In genomic region chr2:46229134-46230063, GRCh38 we compare ENCODE assay signal across 9 cellular contexts.
DNase-seq lines count a peak whose midpoint lies in the region; ATAC-seq and TF ChIP-seq lines count a peak whose summit lies in the region.
"Had no signal": no experiment of that assay in that cellular context is flagged by ENCODE, and none has a peak within 500 bp of the region (broad histone marks: within the 10 kb centered on the region; RNA-seq: fewer than 3 reads in every experiment).

No MANE protein-coding gene starts in this region.

- peaks cover 24% of the 10 kb centered on the region for H3K4me1 ChIP-seq in HUES6 (ENCODE audit: control insufficient read depth, insufficient read depth, low read length)

- no peak overlapping the region for H3K4me3 Mint-ChIP-seq in stimulated activated naive CD8-positive, alpha-beta T cell treated with anti-CD3 and anti-CD28 coated beads, Interleukin-15, amount 100 ng/mL, for 72 hours

- peak overlapping the region; percentile 77 to 86 for H3K27ac Mint-ChIP-seq in stimulated activated naive CD8-positive, alpha-beta T cell treated with anti-CD3 and anti-CD28 coated beads, Interleukin-15, amount 100 ng/mL, for 72 hours

- peaks cover 22% of the 10 kb centered on the region for H3K4me1 Mint-ChIP-seq in stimulated activated naive CD8-positive, alpha-beta T cell treated with anti-CD3 and anti-CD28 coated beads, Interleukin-15, amount 100 ng/mL, for 72 hours

- DNase-seq in GM13977 (ENCODE audit: low spot score) (peak; percentile 38), brain microvascular endothelial cell (peak; percentile 41), HuH-7 (ENCODE audit: low spot score) (no peak), globus pallidus (ENCODE audit: low spot score) (no peak), occipital lobe (lab: John Stamatoyannopoulos, UW) (no peak)
- DNase-seq in stimulated activated naive CD8-positive, alpha-beta T cell treated with anti-CD3 and anti-CD28 coated beads, Interleukin-15, amount 100 ng/mL, for 72 hours: peak in 1 of 2 donors; percentile 13

- peak overlapping the region; percentile 44 for H3K9ac ChIP-seq in HUES6 (ENCODE audit: low read length)

- H3K27me3 ChIP-seq in HUES6 (ENCODE audit: control insufficient read depth, insufficient read depth, low read length) (no peaks in the 10 kb centered on the region), brain microvascular endothelial cell (replicated peaks) (no peaks in the 10 kb centered on the region)

- H3K36me3 ChIP-seq in HUES6 (ENCODE audit: control insufficient read depth, insufficient read depth, low read length) (no peaks in the 10 kb centered on the region), brain microvascular endothelial cell (replicated peaks) (no peaks in the 10 kb centered on the region)

- H3K9me3 Mint-ChIP-seq in stimulated activated naive CD8-positive, alpha-beta T cell treated with anti-CD3 and anti-CD28 coated beads, Interleukin-15, amount 100 ng/mL, for 72 hours: no peaks in the 10 kb centered on the region

- no peaks in the 10 kb centered on the region for H3K9me3 ChIP-seq in HUES6 (ENCODE audit: control insufficient read depth, insufficient read depth, low read depth, low read length)

- ATAC-seq in GM21515 (IDR thresholded peaks at IDR 0.05; ENCODE audit: unreplicated experiment): peak; percentile 57
- peak; percentile 67 for ATAC-seq in stimulated activated naive CD8-positive, alpha-beta T cell treated with anti-CD3 and anti-CD28 coated beads, Interleukin-15, amount 100 ng/mL, for 72 hours

- in situ Hi-C loops in GM13977 (cut with MboI; ENCODE audit: low pct_unique_long_range_greater_than_20kb, low sequenced_read_pairs, unreplicated experiment) (no loop called here), brain microvascular endothelial cell (cut with HindIII; ENCODE audit: low pct_ligation_motif_present, low sequenced_read_pairs) (no loop called here)

- TF ChIP-seq CTCF in GM13977 (IDR thresholded peaks at IDR 0.05; ENCODE audit: extremely low read depth, insufficient read depth, missing control alignments) (no peak), brain microvascular endothelial cell (IDR thresholded peaks at IDR 0.05; ENCODE audit: low read depth, low read length, missing control alignments) (peak; percentile 45)

- peaks cover 8% of the 10 kb centered on the region for H3K27me3 Mint-ChIP-seq in stimulated activated naive CD8-positive, alpha-beta T cell treated with anti-CD3 and anti-CD28 coated beads, Interleukin-15, amount 100 ng/mL, for 72 hours

- no peak overlapping the region; the same call in 1 of the 2 replicates for H3K4me3 ChIP-seq in HUES6 (ENCODE audit: low read depth, low read length)
- no peak overlapping the region for H3K4me3 ChIP-seq in brain microvascular endothelial cell (ENCODE audit: low read depth, low read length)
- H3K4me3 ChIP-seq: lung had no signal

- H3K27ac ChIP-seq in HUES6 (ENCODE audit: low read depth, low read length) (peak overlapping the region; percentile 12), brain microvascular endothelial cell (peak overlapping the region; percentile 17)

Comparison
In these comparisons a context has a peak if more than half of its experiments do, and no peak if none do; other contexts are left out.
1. DNase-seq: peak in GM13977 (single experiment) and brain microvascular endothelial cell (single experiment); none in HuH-7 (single experiment), globus pallidus (single experiment) and occipital lobe (single experiment).